ENCODE assay signal across 15 cellular contexts in the genomic region with DNA sequence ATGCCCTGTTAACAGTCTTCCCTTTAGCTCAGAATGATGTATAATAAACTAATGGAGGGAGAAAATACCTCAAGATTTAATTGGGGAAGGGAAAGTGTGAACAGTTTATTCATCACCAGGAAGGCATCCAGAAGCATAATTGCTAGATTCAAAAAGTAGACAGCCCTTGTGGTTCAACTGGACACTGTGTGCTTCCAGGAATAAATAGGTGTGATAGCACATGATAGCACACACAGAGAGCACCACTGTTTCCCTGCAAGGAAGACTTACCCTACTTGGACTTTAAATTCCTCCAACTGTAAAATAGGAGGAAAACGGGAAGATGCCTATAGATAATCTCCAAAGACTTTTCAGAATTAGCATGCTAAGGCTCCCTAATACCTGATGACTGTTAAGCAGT. TPM values are rescaled to one million over a fixed set of nuclear protein-coding genes. Genes with fewer than 3 reads are reported as not detected.
DNase-seq lines count a peak whose midpoint lies in the region; ATAC-seq and TF ChIP-seq lines count a peak whose summit lies in the region.
"Had no signal": no experiment of that assay in that cellular context is flagged by ENCODE, and none has a peak within 500 bp of the region (broad histone marks: within the 10 kb centered on the region; RNA-seq: fewer than 3 reads in every experiment).

No MANE protein-coding gene starts in this region.

- H3K27ac ChIP-seq in right atrium auricular region (peak overlapping the region; percentile 52 to 60), Karpas-422 (ENCODE audit: low read length) (peak overlapping the region; percentile 76), left lung (peak overlapping the region; percentile 6 to 51), upper lobe of right lung (peak overlapping the region; percentile 27)
- H3K27ac ChIP-seq in effector memory CD4-positive, alpha-beta T cell (ENCODE audit: insufficient read depth, low read length, poor library complexity, severe bottlenecking), result no peak overlapping the region
- H3K27ac ChIP-seq: BLaER1 treated with 17β-estradiol and CSF1 and Interleukin-3, amounts not matched to agents 10 nM and 100 nM; GM23248 had no signal

- no peak overlapping the region for H2AFZ ChIP-seq in Karpas-422 (ENCODE audit: low read length)
- H2AFZ ChIP-seq: GM23248 had no signal

- peaks cover 8% of the 10 kb centered on the region; the same call in 1 of the 2 replicates for H4K20me1 ChIP-seq in Karpas-422 (ENCODE audit: insufficient read depth, low read depth, low read length)

- H3K4me1 ChIP-seq in right atrium auricular region (peaks cover 0 to 4% of the 10 kb centered on the region in 2 donors), Karpas-422 (ENCODE audit: low read length) (peaks cover 76% of the 10 kb centered on the region), left lung (peaks cover 3 to 20% of the 10 kb centered on the region in 2 donors), upper lobe of right lung (peaks cover 6% of the 10 kb centered on the region)
- H3K4me1 ChIP-seq in effector memory CD4-positive, alpha-beta T cell (ENCODE audit: control insufficient read depth, insufficient read depth, low read length, poor library complexity, severe bottlenecking), result no peaks in the 10 kb centered on the region

- H3K9me2 ChIP-seq in Karpas-422 (replicated peaks; ENCODE audit: insufficient read depth, low read length), result no peaks in the 10 kb centered on the region

- ATAC-seq in left ventricle myocardium superior (no peak), left lung (no peak), upper lobe of right lung (no peak), GM21447 (IDR thresholded peaks at IDR 0.05; ENCODE audit: unreplicated experiment) (no peak)
- ATAC-seq: CD8-positive, alpha-beta T cell; HepG2 had no signal

- H3K27me3 ChIP-seq in right atrium auricular region (no peaks in the 10 kb centered on the region), Karpas-422 (ENCODE audit: low read length) (no peaks in the 10 kb centered on the region), left lung (no peaks in the 10 kb centered on the region), upper lobe of right lung (no peaks in the 10 kb centered on the region)
- H3K27me3 ChIP-seq in effector memory CD4-positive, alpha-beta T cell (replicated peaks; ENCODE audit: control insufficient read depth, insufficient read depth, low read length, poor library complexity, severe bottlenecking), result no peaks in the 10 kb centered on the region
- H3K27me3 ChIP-seq: BLaER1 treated with 17β-estradiol and CSF1 and Interleukin-3, amounts not matched to agents 10 nM and 100 nM had no signal

- peak overlapping the region; percentile 16 for H3K4me2 ChIP-seq in Karpas-422 (ENCODE audit: low read depth, low read length, poor library complexity, severe bottlenecking)
- H3K4me2 ChIP-seq: BLaER1 treated with 17β-estradiol and CSF1 and Interleukin-3, amounts not matched to agents 10 nM and 100 nM had no signal

- TF ChIP-seq CTCF in right atrium auricular region (IDR thresholded peaks at IDR 0.05) (no peak), left lung (IDR thresholded peaks at IDR 0.05) (no peak), upper lobe of right lung (IDR thresholded peaks at IDR 0.05) (no peak)

- H3K9ac ChIP-seq in Karpas-422 (ENCODE audit: low read length), result no peak overlapping the region
- H3K9ac ChIP-seq: BLaER1 treated with 17β-estradiol and CSF1 and Interleukin-3, amounts not matched to agents 10 nM and 100 nM; GM23248 had no signal

- H3K79me2 ChIP-seq in Karpas-422 (ENCODE audit: low read length), result peaks cover 93% of the 10 kb centered on the region

- H3K36me3 ChIP-seq in right atrium auricular region (no peaks in the 10 kb centered on the region), Karpas-422 (ENCODE audit: insufficient read depth, low read length) (peaks cover 49% of the 10 kb centered on the region), left lung (peaks cover 0 to 36% of the 10 kb centered on the region in 2 donors), upper lobe of right lung (no peaks in the 10 kb centered on the region)
- no peaks in the 10 kb centered on the region for H3K36me3 ChIP-seq in effector memory CD4-positive, alpha-beta T cell (ENCODE audit: control insufficient read depth, insufficient read depth, low read length)
- H3K36me3 ChIP-seq: HAP-1 had no signal

- intact Hi-C loops in left ventricle myocardium superior (cut with micrococcal nuclease) (no loop called here), left lung (cut with DNase I) (no loop called here), upper lobe of right lung (cut with DNase I) (no loop called here)

- H3K9me3 ChIP-seq in right atrium auricular region, result no peaks in the 10 kb centered on the region
- no peaks in the 10 kb centered on the region for H3K9me3 ChIP-seq in Karpas-422 (ENCODE audit: low read length)
- H3K9me3 ChIP-seq in left lung, result no peaks in the 10 kb centered on the region
- H3K9me3 ChIP-seq in upper lobe of right lung, result no peaks in the 10 kb centered on the region
- no peaks in the 10 kb centered on the region for H3K9me3 ChIP-seq in effector memory CD4-positive, alpha-beta T cell (ENCODE audit: control insufficient read depth, low read length)
- H3K9me3 ChIP-seq: HAP-1 had no signal

- DNase-seq in right atrium auricular region (ENCODE audit: low spot score) (no peak), left ventricle myocardium superior (no peak), Karpas-422 (no peak), left lung (no peak), upper lobe of right lung (no peak)
- DNase-seq in effector memory CD4-positive, alpha-beta T cell, result no peak
- DNase-seq: Calu3; CD8-positive, alpha-beta T cell; DMS79 treated with DMSO at 0.1 percent for 48 hours; GF-D8; GM23248 had no signal

- H3K4me3 ChIP-seq in right atrium auricular region, result no peak overlapping the region
- H3K4me3 ChIP-seq in Karpas-422 (ENCODE audit: low read length), result no peak overlapping the region
- H3K4me3 ChIP-seq in left lung, result no peak overlapping the region
- no peak overlapping the region for H3K4me3 ChIP-seq in upper lobe of right lung
- H3K4me3 ChIP-seq in effector memory CD4-positive, alpha-beta T cell (ENCODE audit: insufficient read depth, low read depth, low read length, poor library complexity, severe bottlenecking), result no peak overlapping the region
- H3K4me3 ChIP-seq: BLaER1 treated with 17β-estradiol and CSF1 and Interleukin-3, amounts not matched to agents 10 nM and 100 nM; GM23248; HAP-1 had no signal

RNA-seq across cellular contexts. Expression of gene SLC39A8, which starts 27.8 kb away (rescaled TPM):
- 100 to 1,000 TPM in 1 of 2 donors, 10 to 100 TPM in 1; 64.3 to 143 TPM for total RNA-seq in right atrium auricular region
- 5.0 TPM for total RNA-seq in left ventricle myocardium superior
- total RNA-seq in Karpas-422 (2014; rRNA removed; shearing (Covaris generic); ENCODE audit: low replicate concordance), result 201 and 340 TPM in 2 replicates
- 100 to 1,000 TPM; 295 to 318 TPM for total RNA-seq in left lung
- 470 TPM for total RNA-seq in upper lobe of right lung

Comparison
In these comparisons a context has a peak if more than half of its experiments do, and no peak if none do; other contexts are left out.
1. RNA of gene SLC39A8, which starts 27.8 kb away (total RNA-seq): 470 TPM in upper lobe of right lung (single experiment), 201 to 340 TPM in Karpas-422, 295 to 318 TPM in left lung and 64.3 to 143 TPM in right atrium auricular region; 5.0 TPM in left ventricle myocardium superior (single experiment); every median in the first group is over 10 times any median in the second.